ENCODE assay signal across 8 cellular contexts in the genomic region with DNA sequence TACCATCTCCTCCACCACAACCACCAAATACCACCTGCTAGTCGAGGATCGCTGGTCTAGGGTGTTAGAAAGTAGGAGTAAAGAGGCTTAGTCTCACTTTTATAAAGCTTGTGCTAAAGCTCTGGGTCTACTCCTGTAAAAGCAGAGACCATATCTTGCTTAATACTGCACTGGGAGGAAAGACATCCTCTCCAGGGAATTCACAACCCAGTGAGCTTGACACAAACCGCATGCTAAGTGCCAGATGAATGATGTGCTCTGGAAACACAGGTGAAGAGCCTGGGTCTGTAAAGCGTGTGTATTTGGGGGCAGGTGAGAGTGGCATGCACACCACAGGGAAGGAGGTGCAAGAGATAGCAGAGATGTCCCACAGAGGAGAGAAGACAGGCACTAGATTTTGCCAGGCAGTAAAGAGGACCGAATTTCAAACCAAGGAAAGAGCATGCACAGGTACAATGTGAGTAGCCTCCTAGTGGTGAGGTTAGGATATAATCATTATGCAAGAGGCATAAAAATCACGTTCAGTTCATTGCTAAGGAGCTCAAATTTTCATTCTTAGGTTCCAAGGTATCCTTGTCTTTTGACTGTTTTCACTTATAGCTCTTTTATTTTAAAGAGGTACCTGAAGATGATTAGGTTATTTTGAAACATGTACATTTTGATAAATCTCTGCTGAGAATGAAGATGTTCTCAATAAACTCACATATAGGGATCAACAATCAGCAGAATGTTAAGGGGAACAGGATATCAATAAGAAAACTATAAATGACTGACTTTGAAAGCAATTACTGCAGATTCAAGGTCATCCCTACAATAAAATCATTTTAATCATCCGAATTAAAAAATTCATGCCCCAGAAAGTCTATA. TPM values are rescaled to one million over a fixed set of nuclear protein-coding genes. Genes with fewer than 3 reads are reported as not detected.
DNase-seq lines count a peak whose midpoint lies in the region; ATAC-seq and TF ChIP-seq lines count a peak whose summit lies in the region.

No MANE protein-coding gene starts in this region.

- no peak overlapping the region for H3K4me3 Mint-ChIP-seq in central memory CD8-positive, alpha-beta T cell
- H3K4me3 Mint-ChIP-seq in mesothelial cell of epicardium = no peak overlapping the region

- no peak overlapping the region for H3K27ac Mint-ChIP-seq in central memory CD8-positive, alpha-beta T cell (ENCODE audit: low read depth)
- no peak overlapping the region for H3K27ac Mint-ChIP-seq in mesothelial cell of epicardium

- DNase-seq in COR-L47 (lab: John Stamatoyannopoulos, UW) = peak; percentile 60
- DNase-seq in NCI-H2227 (lab: John Stamatoyannopoulos, UW; ENCODE audit: unreplicated experiment) = peak; percentile 33
- no peak for DNase-seq in central memory CD8-positive, alpha-beta T cell (ENCODE audit: low spot score in 2 of 2)
- no peak for DNase-seq in mesothelial cell of epicardium (ENCODE audit: low spot score in 2 of 2, unreplicated experiment in 2 of 2)
- DNase-seq in stimulated activated CD4-positive, alpha-beta T cell treated with anti-CD3 and anti-CD28 coated beads, Interleukin-1b, Interleukin-23, amount 100 ng/mL, for 48 hours = no peak
- DNase-seq in activated effector memory CD4-positive, alpha-beta T cell treated with anti-CD3 and anti-CD28 coated beads, Interleukin-2, amount 50 U/mL, for 16 hours = no peak

- peak; percentile 76 for ATAC-seq in GM18873 (IDR thresholded peaks at IDR 0.05; ENCODE audit: low FRiP score, unreplicated experiment)
- peak; percentile 72 for ATAC-seq in HG03045 (IDR thresholded peaks at IDR 0.05; ENCODE audit: unreplicated experiment)
- peak; percentile 76 for ATAC-seq in central memory CD8-positive, alpha-beta T cell (replicated peaks; ENCODE audit: extremely low read depth, poor library complexity, severe bottlenecking)

- peak; percentile 71 for TF ChIP-seq CTCF in mesothelial cell of epicardium (IDR thresholded peaks at IDR 0.05; ENCODE audit: unreplicated experiment)

- peaks cover 7% of the 10 kb centered on the region for H3K36me3 Mint-ChIP-seq in central memory CD8-positive, alpha-beta T cell (ENCODE audit: insufficient read depth)
- no peaks in the 10 kb centered on the region for H3K36me3 Mint-ChIP-seq in mesothelial cell of epicardium

- H3K27me3 Mint-ChIP-seq in central memory CD8-positive, alpha-beta T cell = no peaks in the 10 kb centered on the region
- no peaks in the 10 kb centered on the region for H3K27me3 Mint-ChIP-seq in mesothelial cell of epicardium (ENCODE audit: low read depth)

- peaks cover 33% of the 10 kb centered on the region for H3K4me1 Mint-ChIP-seq in central memory CD8-positive, alpha-beta T cell
- H3K4me1 Mint-ChIP-seq in mesothelial cell of epicardium = no peaks in the 10 kb centered on the region

- no peaks in the 10 kb centered on the region for H3K9me3 Mint-ChIP-seq in central memory CD8-positive, alpha-beta T cell
- no peaks in the 10 kb centered on the region for H3K9me3 Mint-ChIP-seq in mesothelial cell of epicardium

RNA-seq across cellular contexts. Expression of a gene that starts 20.7 kb away (rescaled TPM):
- 38.7 to 42.6 TPM (median 41.2 TPM) in 3 replicates for total RNA-seq in mesothelial cell of epicardium

Comparison
In these comparisons a context has a peak if more than half of its experiments do, and no peak if none do; other contexts are left out.
1. DNase-seq: peak in COR-L47 (single experiment) and NCI-H2227 (single experiment); none in central memory CD8-positive, alpha-beta T cell (0 of 2), mesothelial cell of epicardium (0 of 2), stimulated activated CD4-positive, alpha-beta T cell treated with anti-CD3 and anti-CD28 coated beads, Interleukin-1b, Interleukin-23, amount 100 ng/mL, for 48 hours (single experiment) and activated effector memory CD4-positive, alpha-beta T cell treated with anti-CD3 and anti-CD28 coated beads, Interleukin-2, amount 50 U/mL, for 16 hours (single experiment).
2. Peak in every context shown above with its lines, with median percentiles within 50 percentile points of each other: ATAC-seq.